Comparison of ENCODE assay signal across 17 cellular contexts in genomic region chr15:63347074-63347859, GRCh38. TPM values are rescaled to one million over a fixed set of nuclear protein-coding genes. Genes with fewer than 3 reads are reported as not detected.
A peak's percentile ranks its signal among the peaks of the same experiment; 100 is the strongest.
DNase-seq lines count a peak whose midpoint lies in the region; ATAC-seq and TF ChIP-seq lines count a peak whose summit lies in the region.
"Had no signal": no experiment of that assay in that cellular context is flagged by ENCODE, and none has a peak within 500 bp of the region (broad histone marks: within the 10 kb centered on the region; RNA-seq: fewer than 3 reads in every experiment).

No MANE protein-coding gene starts in this region.

- no peaks in the 10 kb centered on the region for H3K36me3 Mint-ChIP-seq in brain
- H3K36me3 Mint-ChIP-seq: IgD-negative memory B cell had no signal

- H3K9me3 ChIP-seq in BLaER1 treated with 17β-estradiol and CSF1 and Interleukin-3, amounts not matched to agents 10 nM and 100 nM (replicated peaks in 1 of 11) = no peaks in the 10 kb centered on the region
- H3K9me3 ChIP-seq: adrenal gland had no signal

- ATAC-seq in HG03354 (IDR thresholded peaks at IDR 0.05; ENCODE audit: poor library complexity, severe bottlenecking, unreplicated experiment) = no peak
- ATAC-seq: activated CD8-positive, alpha-beta T cell treated with anti-CD3 and anti-CD28 coated beads for 36 hours; esophagus mucosa; left lobe of liver had no signal

- peak overlapping the region; percentile 57 to 83 (median 75) for H3K4me2 ChIP-seq in BLaER1 treated with 17β-estradiol and CSF1 and Interleukin-3, amounts not matched to agents 10 nM and 100 nM

- H3K27ac Mint-ChIP-seq in brain = peak overlapping the region; percentile 39 to 98 (median 98)
- H3K27ac Mint-ChIP-seq: activated CD8-positive, alpha-beta T cell treated with anti-CD3 and anti-CD28 coated beads for 36 hours; IgD-negative memory B cell; stimulated activated naive CD8-positive, alpha-beta T cell treated with anti-CD3 and anti-CD28 coated beads, Interleukin-15, Interleukin-2, amounts not matched to agents 100 ng/mL and 50 ng/mL, for 24 hours had no signal

- no peaks in the 10 kb centered on the region for H4K20me1 ChIP-seq in BLaER1 treated with 17β-estradiol and CSF1 and Interleukin-3, amounts not matched to agents 10 nM and 100 nM

- H3K4me1 Mint-ChIP-seq in brain = peaks cover 56% of the 10 kb centered on the region

- H3K4me3 Mint-ChIP-seq in brain = peak overlapping the region in 3 of 5 experiments; percentile 5 to 48 (median 5)
- H3K4me3 Mint-ChIP-seq: activated CD8-positive, alpha-beta T cell treated with anti-CD3 and anti-CD28 coated beads for 36 hours; stimulated activated naive CD8-positive, alpha-beta T cell treated with anti-CD3 and anti-CD28 coated beads, Interleukin-15, Interleukin-2, amounts not matched to agents 100 ng/mL and 50 ng/mL, for 24 hours had no signal

- H3K36me3 ChIP-seq in BLaER1 treated with 17β-estradiol and CSF1 and Interleukin-3, amounts not matched to agents 10 nM and 100 nM = no peaks in the 10 kb centered on the region
- H3K36me3 ChIP-seq: adrenal gland had no signal

- DNase-seq in NCI-H226 = peak; percentile 48
- DNase-seq in kidney tubule cell (ENCODE audit: low spot score) = peak; percentile 31
- no peak for DNase-seq in activated T-cell treated with anti-CD3 and anti-CD28 coated beads, Interleukin-2, amount 50 U/mL, for 48 hours
- no peak for DNase-seq in T-helper 1 cell
- DNase-seq in LoVo (ENCODE audit: low spot score) = no peak
- DNase-seq: activated CD8-positive, alpha-beta T cell treated with anti-CD3 and anti-CD28 coated beads for 36 hours; adrenal gland; NCI-H1417 treated with DMSO at 0.1 percent for 48 hours; NCI-H345 had no signal

- H3K27me3 ChIP-seq in BLaER1 treated with 17β-estradiol and CSF1 and Interleukin-3, amounts not matched to agents 10 nM and 100 nM = 0 out of 22 replicates have a peak, but pooled peaks cover 0 to 9% (median 0%) of the 10 kb centered on the region in 11 experiments
- H3K27me3 ChIP-seq: adrenal gland had no signal

- no peaks in the 10 kb centered on the region for H3K27me3 Mint-ChIP-seq in brain
- H3K27me3 Mint-ChIP-seq: stimulated activated naive CD8-positive, alpha-beta T cell treated with anti-CD3 and anti-CD28 coated beads, Interleukin-15, Interleukin-2, amounts not matched to agents 100 ng/mL and 50 ng/mL, for 24 hours had no signal

- no peak overlapping the region for H3K4me3 ChIP-seq in BLaER1 treated with 17β-estradiol and CSF1 and Interleukin-3, amounts not matched to agents 10 nM and 100 nM
- H3K4me3 ChIP-seq: adrenal gland, coronary artery had no signal

- peaks cover 0 to 3% (median 0%) of the 10 kb centered on the region in 5 experiments for H3K9me3 Mint-ChIP-seq in brain
- H3K9me3 Mint-ChIP-seq: activated CD8-positive, alpha-beta T cell treated with anti-CD3 and anti-CD28 coated beads for 36 hours; IgD-negative memory B cell; stimulated activated naive CD8-positive, alpha-beta T cell treated with anti-CD3 and anti-CD28 coated beads, Interleukin-15, Interleukin-2, amounts not matched to agents 100 ng/mL and 50 ng/mL, for 24 hours had no signal

- H3K9ac ChIP-seq in BLaER1 treated with 17β-estradiol and CSF1 and Interleukin-3, amounts not matched to agents 10 nM and 100 nM = no peak overlapping the region

- peak overlapping the region in 7 of 11 experiments; percentile 70 to 83 (median 74); a peak in 7 of 22 replicates for H3K27ac ChIP-seq in BLaER1 treated with 17β-estradiol and CSF1 and Interleukin-3, amounts not matched to agents 10 nM and 100 nM

- no peak for TF ChIP-seq CTCF in brain (conservative IDR thresholded peaks at IDR 0.05)

- H3K4me1 ChIP-seq in BLaER1 treated with 17β-estradiol and CSF1 and Interleukin-3, amounts not matched to agents 10 nM and 100 nM = peaks cover 36 to 66% (median 57%) of the 10 kb centered on the region in 10 experiments

RNA-seq across cellular contexts. Expression of gene CA12, which starts 34.4 kb away (rescaled TPM):
- 0.68 TPM for polyA plus RNA-seq in brain (ENCODE audit: insufficient read depth, low read depth, low replicate concordance)
- polyA plus RNA-seq: IgD-negative memory B cell had no signal

Comparison
In these comparisons a context has a peak if more than half of its experiments do, and no peak if none do; other contexts are left out.
1. DNase-seq: peak in NCI-H226 (single experiment) and kidney tubule cell (single experiment); none in activated T-cell treated with anti-CD3 and anti-CD28 coated beads, Interleukin-2, amount 50 U/mL, for 48 hours (0 of 2), T-helper 1 cell (0 of 5) and LoVo (single experiment).